Comparison of ENCODE assay signal across 24 cellular contexts in genomic region chr3:184296616-184297015, GRCh38. TPM values are rescaled to one million over a fixed set of nuclear protein-coding genes. Genes with fewer than 3 reads are reported as not detected.
"Had no signal": no experiment of that assay in that cellular context is flagged by ENCODE, and none has a peak within 500 bp of the region (broad histone marks: within the 10 kb centered on the region; RNA-seq: fewer than 3 reads in every experiment).

No MANE protein-coding gene starts in this region.

- H3K4me1 ChIP-seq: ascending aorta had no signal

- H3K4me3 ChIP-seq: ascending aorta, heart right ventricle, lower lobe of right lung, thyroid gland had no signal

- FAIRE-seq: kidney, urothelium cell line had no signal

- H3K9me3 Mint-ChIP-seq: activated CD4-positive, alpha-beta T cell treated with anti-CD3 and anti-CD28 coated beads, Interleukin-2, amount 10 ng/mL, durations not matched to agents 7 days and 5 days; activated naive CD4-positive, alpha-beta T cell treated with anti-CD3 and anti-CD28 coated beads, Interleukin-2, amount 50 U/mL, for 72 hours; naive thymus-derived CD8-positive, alpha-beta T cell; stimulated activated naive CD8-positive, alpha-beta T cell treated with anti-CD3 and anti-CD28 coated beads, Interleukin-15, Interleukin-2, amounts not matched to agents 100 ng/mL and 50 ng/mL, for 24 hours had no signal

- ATAC-seq: activated CD4-positive, CD25-positive, alpha-beta regulatory T cell treated with anti-CD3 and anti-CD28 coated beads, Interleukin-2, amount 50 U/mL, for 24 hours; activated CD8-positive, alpha-beta T cell treated with anti-CD3 and anti-CD28 coated beads, Interleukin-2, amount 10 ng/mL, durations not matched to agents 7 days and 5 days; activated naive CD4-positive, alpha-beta T cell treated with anti-CD3 and anti-CD28 coated beads, Interleukin-2, amount 50 U/mL, for 72 hours; heart right ventricle; lower lobe of right lung; naive thymus-derived CD8-positive, alpha-beta T cell had no signal

- H3K27ac ChIP-seq: ascending aorta, heart right ventricle, lower lobe of right lung, thyroid gland, VCaP had no signal

- H3K27ac Mint-ChIP-seq: activated CD4-positive, alpha-beta T cell treated with anti-CD3 and anti-CD28 coated beads, Interleukin-2, amount 10 ng/mL, durations not matched to agents 7 days and 5 days; activated CD8-positive, alpha-beta T cell treated with anti-CD3 and anti-CD28 coated beads, Interleukin-2, amount 10 ng/mL, durations not matched to agents 7 days and 5 days; activated naive CD4-positive, alpha-beta T cell treated with anti-CD3 and anti-CD28 coated beads, Interleukin-2, amount 50 U/mL, for 72 hours; stimulated activated naive CD8-positive, alpha-beta T cell treated with anti-CD3 and anti-CD28 coated beads, Interleukin-15, Interleukin-2, amounts not matched to agents 100 ng/mL and 50 ng/mL, for 24 hours had no signal

- H3K27me3 Mint-ChIP-seq: activated CD4-positive, alpha-beta T cell treated with anti-CD3 and anti-CD28 coated beads, Interleukin-2, amount 10 ng/mL, durations not matched to agents 7 days and 5 days; naive thymus-derived CD8-positive, alpha-beta T cell; stimulated activated naive CD8-positive, alpha-beta T cell treated with anti-CD3 and anti-CD28 coated beads, Interleukin-15, Interleukin-2, amounts not matched to agents 100 ng/mL and 50 ng/mL, for 24 hours had no signal

- H3K27me3 ChIP-seq: ascending aorta, thyroid gland had no signal

- H3K4me3 Mint-ChIP-seq: activated CD4-positive, alpha-beta T cell treated with anti-CD3 and anti-CD28 coated beads, Interleukin-2, amount 10 ng/mL, durations not matched to agents 7 days and 5 days; activated CD8-positive, alpha-beta T cell treated with anti-CD3 and anti-CD28 coated beads, Interleukin-2, amount 10 ng/mL, durations not matched to agents 7 days and 5 days; stimulated activated naive CD8-positive, alpha-beta T cell treated with anti-CD3 and anti-CD28 coated beads, Interleukin-15, Interleukin-2, amounts not matched to agents 100 ng/mL and 50 ng/mL, for 24 hours had no signal

- DNase-seq: activated CD4-positive, alpha-beta T cell treated with anti-CD3 and anti-CD28 coated beads, Interleukin-2, amount 10 ng/mL, durations not matched to agents 7 days and 5 days; activated CD8-positive, alpha-beta T cell treated with anti-CD3 and anti-CD28 coated beads, Interleukin-2, amount 10 ng/mL, durations not matched to agents 7 days and 5 days; central memory CD4-positive, alpha-beta T cell; dermis blood vessel endothelial cell; effector CD8-positive, alpha-beta T cell; erythroblast; foreskin fibroblast; heart right ventricle; kidney; lower lobe of right lung; naive thymus-derived CD8-positive, alpha-beta T cell; occipital lobe; stimulated activated CD4-positive, alpha-beta T cell treated with anti-CD3 and anti-CD28 coated beads, Interleukin-4, amount 100 ng/mL, for 24 hours; substantia nigra; thyroid gland had no signal

- H3K9me3 ChIP-seq: ascending aorta, heart right ventricle, lower lobe of right lung, thyroid gland had no signal

RNA-seq across cellular contexts. Expression of gene ECE2, which starts 20.8 kb away (rescaled TPM):
- total RNA-seq: activated CD4-positive, alpha-beta T cell treated with anti-CD3 and anti-CD28 coated beads, Interleukin-2, amount 10 ng/mL, durations not matched to agents 7 days and 5 days; activated CD8-positive, alpha-beta T cell treated with anti-CD3 and anti-CD28 coated beads, Interleukin-2, amount 10 ng/mL, durations not matched to agents 7 days and 5 days; ascending aorta; dermis blood vessel endothelial cell; fibroblast of lung; kidney; lower lobe of right lung; naive thymus-derived CD8-positive, alpha-beta T cell; renal cortical epithelial cell; T-helper 2 cell treated with Interferon-gamma antibody and Interleukin-4, amounts not matched to agents 100 ng/mL and 5 ng/mL, for 36 hours; thyroid gland had no signal
- polyA plus RNA-seq: fibroblast of lung; heart right ventricle; naive thymus-derived CD8-positive, alpha-beta T cell had no signal

RNA-seq across cellular contexts. Expression of gene CAMK2N2, which starts 35.3 kb away (rescaled TPM):
- total RNA-seq: activated CD4-positive, alpha-beta T cell treated with anti-CD3 and anti-CD28 coated beads, Interleukin-2, amount 10 ng/mL, durations not matched to agents 7 days and 5 days; activated CD8-positive, alpha-beta T cell treated with anti-CD3 and anti-CD28 coated beads, Interleukin-2, amount 10 ng/mL, durations not matched to agents 7 days and 5 days; ascending aorta; dermis blood vessel endothelial cell; lower lobe of right lung; naive thymus-derived CD8-positive, alpha-beta T cell; thyroid gland had no signal
- polyA plus RNA-seq: naive thymus-derived CD8-positive, alpha-beta T cell had no signal
